Comparison of ENCODE assay signal across 8 cellular contexts in the genomic region with DNA sequence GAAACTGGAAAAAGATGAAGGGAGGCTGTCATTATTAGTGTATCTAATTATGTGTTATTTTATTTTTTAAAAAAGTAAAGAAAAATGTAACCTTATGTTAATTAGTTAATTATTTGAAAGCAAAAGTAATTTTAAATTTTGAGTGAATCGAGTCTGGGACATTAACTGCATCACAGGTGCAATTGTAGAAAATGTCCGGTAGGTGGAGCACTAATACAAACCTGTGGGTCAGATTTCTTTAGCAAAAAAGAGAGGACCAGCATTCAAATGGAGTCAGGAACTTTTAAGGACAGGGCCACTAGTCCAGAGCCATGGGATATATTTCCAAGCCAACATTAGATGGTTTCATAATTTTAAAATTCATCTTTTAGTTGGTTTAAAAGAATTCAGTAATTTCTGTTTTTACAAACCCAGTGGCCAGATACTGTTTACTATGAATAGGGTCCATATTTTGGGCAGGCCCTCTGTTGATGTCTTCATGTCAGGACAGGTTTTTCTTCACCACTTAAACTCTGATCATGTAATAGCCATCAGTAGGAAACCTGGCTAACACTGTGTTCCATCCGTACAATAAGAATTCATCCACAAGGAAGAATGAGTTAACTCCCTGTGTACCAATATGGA. TPM values are rescaled to one million over a fixed set of nuclear protein-coding genes. Genes with fewer than 3 reads are reported as not detected.
DNase-seq lines count a peak whose midpoint lies in the region; ATAC-seq and TF ChIP-seq lines count a peak whose summit lies in the region.

No MANE protein-coding gene starts in this region.

- in situ Hi-C loops in GM23248 (cut with MboI): no loop called here

- no peak overlapping the region for H3K4me2 ChIP-seq in GM23248 (ENCODE audit: unreplicated experiment)

- H3K4me1 Mint-ChIP-seq in activated CD4-positive, alpha-beta memory T cell treated with anti-CD3 and anti-CD28 coated beads, Interleukin-2, amount 10 ng/mL, durations not matched to agents 7 days and 5 days: peaks cover 15% of the 10 kb centered on the region

- no peaks in the 10 kb centered on the region for H3K27me3 ChIP-seq in cardiac muscle cell
- H3K27me3 ChIP-seq in GM23248 (replicated peaks; ENCODE audit: insufficient read depth): no peaks in the 10 kb centered on the region
- no peaks in the 10 kb centered on the region for H3K27me3 ChIP-seq in prostate gland (replicated peaks; ENCODE audit: insufficient read depth)

- TF ChIP-seq POLR2A in prostate gland (IDR thresholded peaks at IDR 0.05): no peak

- no peaks in the 10 kb centered on the region for H3F3A ChIP-seq in GM23248 (ENCODE audit: insufficient read depth)

- no peaks in the 10 kb centered on the region for H3K79me2 ChIP-seq in GM23248 (ENCODE audit: insufficient read depth)

- intact Hi-C loops in Right ventricle myocardium inferior (cut with DNase I) (loop anchor here (5.0 kb wide), 2 partner anchors 227 to 272 kb away; no protein-coding TSS in a partner anchor), prostate gland (cut with DNase I) (loop anchor here (5.0 to 10.0 kb wide), 2 partner anchors 253 to 275 kb away; no protein-coding TSS in a partner anchor)

- H3K36me3 ChIP-seq in cardiac muscle cell (no peaks in the 10 kb centered on the region), GM23248 (ENCODE audit: low read depth) (no peaks in the 10 kb centered on the region), prostate gland (no peaks in the 10 kb centered on the region)

- no peak overlapping the region for H3K27ac ChIP-seq in cardiac muscle cell
- H3K27ac ChIP-seq in GM23248: no peak overlapping the region
- H3K27ac ChIP-seq in prostate gland: no peak overlapping the region

- H3K4me3 Mint-ChIP-seq in activated CD4-positive, alpha-beta memory T cell treated with anti-CD3 and anti-CD28 coated beads, Interleukin-2, amount 10 ng/mL, durations not matched to agents 7 days and 5 days: no peak overlapping the region

- no peak for ATAC-seq in Right ventricle myocardium inferior

- H3K36me3 Mint-ChIP-seq in activated CD4-positive, alpha-beta memory T cell treated with anti-CD3 and anti-CD28 coated beads, Interleukin-2, amount 10 ng/mL, durations not matched to agents 7 days and 5 days (ENCODE audit: low read depth): peaks cover 4% of the 10 kb centered on the region

- CTCF ChIA-PET in activated CD4-positive, alpha-beta memory T cell treated with anti-CD3 and anti-CD28 coated beads, Interleukin-2, amount 10 ng/mL, durations not matched to agents 7 days and 5 days (lab: Charles Lee): interaction anchor here (1.0 to 1.9 kb wide), 4 partner anchors 9 to 226 kb away, joined by 3 to 10 read pairs (median 4); no protein-coding TSS in a partner anchor

- POLR2A ChIA-PET in activated CD4-positive, alpha-beta memory T cell treated with anti-CD3 and anti-CD28 coated beads, Interleukin-2, amount 10 ng/mL, durations not matched to agents 7 days and 5 days (lab: Charles Lee): no interaction called here

- H3K9me3 ChIP-seq in cardiac muscle cell (ENCODE audit: low read depth): no peaks in the 10 kb centered on the region
- no peaks in the 10 kb centered on the region for H3K9me3 ChIP-seq in GM23248 (ENCODE audit: low read depth)
- H3K9me3 ChIP-seq in prostate gland: no peaks in the 10 kb centered on the region

- WGBS in GM23248 (ENCODE audit: low coverage in 1 of 2, low lambda C conversion rate in 2 of 2, missing lambda C conversion rate in 2 of 2), 2 experiments: 22 to 26% methylated on average over 3 of the region's 3 CpGs
- WGBS in prostate gland: 11% methylated on average over 3 of the region's 3 CpGs

- TF ChIP-seq CTCF in cardiac muscle cell (IDR thresholded peaks at IDR 0.05; ENCODE audit: low read depth, low read length) (peak; percentile 77), prostate gland (IDR thresholded peaks at IDR 0.05) (peak; percentile 71 to 83 (median 78))

- H3K9me3 Mint-ChIP-seq in activated CD4-positive, alpha-beta memory T cell treated with anti-CD3 and anti-CD28 coated beads, Interleukin-2, amount 10 ng/mL, durations not matched to agents 7 days and 5 days: peaks cover 7% of the 10 kb centered on the region

- H3K4me3 ChIP-seq in cardiac muscle cell (no peak overlapping the region), GM23248 (no peak overlapping the region), prostate gland (no peak overlapping the region)

- peaks cover 9% of the 10 kb centered on the region for H3K27me3 Mint-ChIP-seq in activated CD4-positive, alpha-beta memory T cell treated with anti-CD3 and anti-CD28 coated beads, Interleukin-2, amount 10 ng/mL, durations not matched to agents 7 days and 5 days

- H2AFZ ChIP-seq in GM23248: no peak overlapping the region

- H3K9ac ChIP-seq in GM23248: no peak overlapping the region

- H3K9me2 ChIP-seq in GM23248 (ENCODE audit: insufficient read depth): no peaks in the 10 kb centered on the region

- H3K4me1 ChIP-seq in cardiac muscle cell (ENCODE audit: low read depth) (no peaks in the 10 kb centered on the region), GM23248 (ENCODE audit: insufficient read depth) (no peaks in the 10 kb centered on the region), prostate gland (replicated peaks) (no peaks in the 10 kb centered on the region)

- H4K20me1 ChIP-seq in GM23248 (ENCODE audit: insufficient read depth): no peaks in the 10 kb centered on the region

- DNase-seq in cardiac muscle cell (ENCODE audit: low read depth in 1 of 2, low spot score in 1 of 2) (peak; percentile 65 to 69), Right ventricle myocardium inferior (ENCODE audit: missing footprints) (no peak), GM23248 (peak; percentile 62), NCI-H2081 treated with DMSO at 0.1 percent for 48 hours (lab: John Stamatoyannopoulos, UW) (peak; percentile 12), globus pallidus (ENCODE audit: low spot score) (peak; percentile 59), prostate gland (ENCODE audit: low spot score) (peak; percentile 27), UCSD-AML1 (lab: John Stamatoyannopoulos, UW; ENCODE audit: unreplicated experiment) (no peak)
- DNase-seq in activated CD4-positive, alpha-beta memory T cell treated with anti-CD3 and anti-CD28 coated beads, Interleukin-2, amount 10 ng/mL, durations not matched to agents 7 days and 5 days: peak; percentile 25

- H3K27ac Mint-ChIP-seq in activated CD4-positive, alpha-beta memory T cell treated with anti-CD3 and anti-CD28 coated beads, Interleukin-2, amount 10 ng/mL, durations not matched to agents 7 days and 5 days: no peak overlapping the region

RNA-seq across cellular contexts. Expression of a gene that starts 27.2 kb away (rescaled TPM):
- 0.09 and 0.60 TPM in 2 replicates for total RNA-seq in cardiac muscle cell
- polyA plus RNA-seq in cardiac muscle cell: 0.24 and 0.35 TPM in 2 replicates
- total RNA-seq in Right ventricle myocardium inferior: 3.8 TPM
- total RNA-seq in GM23248 (2014; rRNA removed; shearing (Covaris generic)): 32.6 and 33.3 TPM in 2 replicates
- 24.3 and 28.7 TPM in 2 replicates for polyA plus RNA-seq in GM23248 (2016; fragmentation: Nextera tagmentation; extraction: Ambion mirVana)
- under 1 TPM; 0.40 to 0.95 TPM for total RNA-seq in activated CD4-positive, alpha-beta memory T cell treated with anti-CD3 and anti-CD28 coated beads, Interleukin-2, amount 10 ng/mL, durations not matched to agents 7 days and 5 days
- total RNA-seq in prostate gland: 1 to 10 TPM; 1.1 to 2.3 TPM

RNA-seq across cellular contexts. Expression of a gene that starts 48.1 kb away (rescaled TPM):
- total RNA-seq in cardiac muscle cell (not detected in 2 replicates), Right ventricle myocardium inferior (2.2 TPM), prostate gland (1 to 10 TPM; 4.6 to 9.9 TPM)
- polyA plus RNA-seq in cardiac muscle cell (0.69 TPM in 1 of 2 replicates, not detected in the other), GM23248 (2016; fragmentation: Nextera tagmentation; extraction: Ambion mirVana) (not detected in 2 replicates)
- total RNA-seq in GM23248 (2014; rRNA removed; shearing (Covaris generic)): not detected in 2 replicates
- 100 to 1,000 TPM; 128 TPM for total RNA-seq in activated CD4-positive, alpha-beta memory T cell treated with anti-CD3 and anti-CD28 coated beads, Interleukin-2, amount 10 ng/mL, durations not matched to agents 7 days and 5 days

RNA-seq across cellular contexts. Expression of a gene that starts 48.4 kb away (rescaled TPM):
- total RNA-seq in cardiac muscle cell (35.9 and 38.2 TPM in 2 replicates), Right ventricle myocardium inferior (25.2 TPM), prostate gland (10 to 100 TPM; 38.9 to 52.5 TPM)
- polyA plus RNA-seq in cardiac muscle cell (57.4 and 65.9 TPM in 2 replicates), GM23248 (2016; fragmentation: Nextera tagmentation; extraction: Ambion mirVana) (70.6 and 74.6 TPM in 2 replicates)
- 32.9 and 33.2 TPM in 2 replicates for total RNA-seq in GM23248 (2014; rRNA removed; shearing (Covaris generic))
- total RNA-seq in activated CD4-positive, alpha-beta memory T cell treated with anti-CD3 and anti-CD28 coated beads, Interleukin-2, amount 10 ng/mL, durations not matched to agents 7 days and 5 days: 10 to 100 TPM; 15.8 to 16.0 TPM

Comparison
In these comparisons a context has a peak if more than half of its experiments do, and no peak if none do; other contexts are left out.
1. DNase-seq: peak in cardiac muscle cell (2 of 2), GM23248 (single experiment), NCI-H2081 treated with DMSO at 0.1 percent for 48 hours (single experiment), activated CD4-positive, alpha-beta memory T cell treated with anti-CD3 and anti-CD28 coated beads, Interleukin-2, amount 10 ng/mL, durations not matched to agents 7 days and 5 days (single experiment), globus pallidus (single experiment) and prostate gland (single experiment); none in Right ventricle myocardium inferior (single experiment) and UCSD-AML1 (single experiment).
2. RNA of a gene that starts 48.1 kb away (total RNA-seq): 128 TPM in activated CD4-positive, alpha-beta memory T cell treated with anti-CD3 and anti-CD28 coated beads, Interleukin-2, amount 10 ng/mL, durations not matched to agents 7 days and 5 days; 4.6 to 9.9 TPM in prostate gland, 2.2 TPM in Right ventricle myocardium inferior (single experiment), not detected in cardiac muscle cell and not detected in GM23248; every median in the first group is over 10 times any median in the second.